8 cellular contexts compared by ENCODE assay signal in genomic region chr1:212858461-212859265, GRCh38. TPM values are rescaled to one million over a fixed set of nuclear protein-coding genes. Genes with fewer than 3 reads are reported as not detected.
DNase-seq lines count a peak whose midpoint lies in the region; ATAC-seq and TF ChIP-seq lines count a peak whose summit lies in the region.

No MANE protein-coding gene starts in this region.

- TF ChIP-seq EP300 in neural cell (conservative IDR thresholded peaks at IDR 0.05; ENCODE audit: poor library complexity, severe bottlenecking), result no peak

- DNase-seq in NCI-H2227 (lab: John Stamatoyannopoulos, UW; ENCODE audit: unreplicated experiment) (peak; percentile 68), fibroblast of villous mesenchyme (ENCODE audit: low read depth) (peak; percentile 45)
- DNase-seq in activated T-cell treated with anti-CD3 and anti-CD28 coated beads, Interleukin-2, amount 50 U/mL, for 1 hour, result peak; percentile 38
- DNase-seq in effector CD8-positive, alpha-beta T cell (lab: John Stamatoyannopoulos, UW), result no peak

- peaks cover 4% of the 10 kb centered on the region for H3K36me3 ChIP-seq in neural cell (ENCODE audit: insufficient read depth, low read length)

- H3K9me3 ChIP-seq in neural cell (ENCODE audit: low read length), result no peaks in the 10 kb centered on the region

- H3K4me3 ChIP-seq in GM08714 (ENCODE audit: low read length) (peak overlapping the region; percentile 94), fibroblast of villous mesenchyme (ENCODE audit: low read depth, low read length) (peak overlapping the region; percentile 78), neural cell (ENCODE audit: low read length) (peak overlapping the region; percentile 97)

- H3K4me2 ChIP-seq in neural cell (ENCODE audit: low read length), result peak overlapping the region; percentile 99

- H3F3A ChIP-seq in neural cell (ENCODE audit: insufficient read depth, low read length, poor library complexity, severe bottlenecking), result no peaks in the 10 kb centered on the region

- ATAC-seq in HG02642 (IDR thresholded peaks at IDR 0.05; ENCODE audit: poor library complexity, unreplicated experiment), result peak; percentile 13

- H2AFZ ChIP-seq in neural cell (ENCODE audit: low read depth, low read length), result peak overlapping the region; percentile 85

- TF ChIP-seq RAD21 in neural cell (conservative IDR thresholded peaks at IDR 0.05), result no peak

- TF ChIP-seq CTCF in 22Rv1 (IDR thresholded peaks at IDR 0.05), result no peak
- TF ChIP-seq CTCF in fibroblast of villous mesenchyme (IDR thresholded peaks at IDR 0.05; ENCODE audit: insufficient read depth, low read depth, low read length), result no peak
- no peak for TF ChIP-seq CTCF in neural cell (IDR thresholded peaks at IDR 0.05; ENCODE audit: poor library complexity, severe bottlenecking)

- no peaks in the 10 kb centered on the region for H4K20me1 ChIP-seq in neural cell (ENCODE audit: insufficient read depth)

- no peaks in the 10 kb centered on the region for H3K9me2 ChIP-seq in neural cell (ENCODE audit: insufficient read depth, low read length)

- peak overlapping the region; percentile 88 for H3K9ac ChIP-seq in neural cell (ENCODE audit: low read length)

- no peaks in the 10 kb centered on the region for H3K27me3 ChIP-seq in neural cell (ENCODE audit: insufficient read depth, low read depth, low read length)

- H3K27ac ChIP-seq in 22Rv1, result peak overlapping the region; percentile 90
- H3K27ac ChIP-seq in neural cell (ENCODE audit: low read length), result peak overlapping the region; percentile 86

- peaks cover 42% of the 10 kb centered on the region for H3K79me2 ChIP-seq in neural cell (replicated peaks; ENCODE audit: insufficient read depth, low read length)

TF ChIP-seq in neural cell, 6 proteins besides CTCF, POLR2A, EP300 and RAD21:
- TF ChIP-seq SMC3 (conservative IDR thresholded peaks at IDR 0.05; ENCODE audit: poor library complexity) (no peak), EZH2 (IDR thresholded peaks at IDR 0.05; ENCODE audit: borderline replicate concordance, insufficient read depth, low read length, poor library complexity, severe bottlenecking) (no peak), REST (IDR thresholded peaks at IDR 0.05; ENCODE audit: borderline replicate concordance) (no peak), MXI1 (conservative IDR thresholded peaks at IDR 0.05; ENCODE audit: poor library complexity, severe bottlenecking) (no peak), TAF1 (IDR thresholded peaks at IDR 0.05; ENCODE audit: low read depth) (no peak), POLR2AphosphoS5 (IDR thresholded peaks at IDR 0.05) (no peak)

RNA-seq across cellular contexts. Expression of gene FLVCR1, which starts 0.6 kb away (rescaled TPM):
- total RNA-seq in fibroblast of villous mesenchyme, result 9.0 and 15.1 TPM in 2 replicates
- 37.8 and 42.1 TPM in 2 replicates for polyA plus RNA-seq in neural cell
- polyA minus RNA-seq in neural cell, result 45.0 and 48.5 TPM in 2 replicates

RNA-seq across cellular contexts. Expression of gene SPATA45, which starts 11.2 kb away (rescaled TPM):
- total RNA-seq in fibroblast of villous mesenchyme, result 0.43 TPM in 1 of 2 replicates, not detected in the other
- 1.8 TPM in 1 of 2 replicates, not detected in the other for polyA plus RNA-seq in neural cell
- polyA minus RNA-seq in neural cell, result not detected in 2 replicates
